In the genomic region with DNA sequence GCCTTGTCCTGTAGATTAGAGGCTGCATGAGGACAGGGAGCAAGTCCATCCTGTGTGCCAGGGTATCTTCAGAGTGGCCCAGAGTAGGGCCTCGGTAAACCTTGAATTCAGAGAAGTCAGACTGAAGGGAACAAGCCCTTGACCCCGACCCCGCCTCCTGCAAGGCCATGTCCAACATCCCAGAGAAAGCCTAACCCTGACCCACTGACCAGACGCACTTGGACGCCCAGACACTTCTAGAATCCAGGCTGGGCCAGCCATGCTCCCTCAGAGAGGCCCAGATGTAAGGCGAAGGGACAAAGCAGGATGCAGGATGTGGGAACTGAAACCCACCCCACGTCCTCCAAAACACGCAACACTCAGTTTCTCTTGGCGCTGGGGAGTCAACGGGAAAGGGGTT, we compare ENCODE assay signal across 13 cellular contexts. TPM values are rescaled to one million over a fixed set of nuclear protein-coding genes. Genes with fewer than 3 reads are reported as not detected.
A peak's percentile ranks its signal among the peaks of the same experiment; 100 is the strongest.
DNase-seq lines count a peak whose midpoint lies in the region; ATAC-seq, FAIRE-seq and TF ChIP-seq lines count a peak whose summit lies in the region.
"Had no signal": no experiment of that assay in that cellular context is flagged by ENCODE, and none has a peak within 500 bp of the region (broad histone marks: within the 10 kb centered on the region; RNA-seq: fewer than 3 reads in every experiment).

No MANE protein-coding gene starts in this region.

- POLR2A ChIA-PET in AG04450 (lab: Yijun Ruan, JAX): no interaction called here
- POLR2A ChIA-PET in naive thymus-derived CD8-positive, alpha-beta T cell (lab: Charles Lee): no interaction called here

- DNase-seq in AG04450 (ENCODE audit: low read depth, low spot score) (no peak), GM18507 (ENCODE audit: extremely low spot score, insufficient read length, low read depth) (no peak), adrenal gland (peak in 1 of 7 donors; percentile 28), substantia nigra (lab: John Stamatoyannopoulos, UW) (no peak)
- DNase-seq in naive thymus-derived CD8-positive, alpha-beta T cell: no peak
- DNase-seq in stimulated activated CD4-positive, alpha-beta T cell treated with anti-CD3 and anti-CD28 coated beads, Interleukin-12 subunit alpha, Interleukin-12 subunit beta, amount 100 ng/mL, for 4 hours: no peak
- DNase-seq: BE2C, head of caudate nucleus, midbrain had no signal

- peak overlapping the region; percentile 31 for H3K27ac ChIP-seq in AG04450 (ENCODE audit: low read depth, low read length)
- peak overlapping the region in 3 of 5 donors; percentile 29 to 72 (median 71) for H3K27ac ChIP-seq in adrenal gland
- H3K27ac ChIP-seq in substantia nigra (ENCODE audit: low read depth, low read length, poor library complexity, severe bottlenecking): no peak overlapping the region
- H3K27ac ChIP-seq: VCaP had no signal

- TF ChIP-seq POLR2A in adrenal gland (IDR thresholded peaks at IDR 0.05): no peak

- H3K4me3 ChIP-seq in AG04450 (ENCODE audit: low read depth, low read length) (no peak overlapping the region), adrenal gland (no peak overlapping the region)

- peak overlapping the region in 8 of 10 donors; percentile 33 to 80 (median 50) for H3K27ac Mint-ChIP-seq in naive thymus-derived CD8-positive, alpha-beta T cell

- peaks cover 0 to 26% (median 0%) of the 10 kb centered on the region in 3 donors for H3K36me3 Mint-ChIP-seq in naive thymus-derived CD8-positive, alpha-beta T cell

- intact Hi-C loops in adrenal gland (cut with DNase I): no loop called here

- no peaks in the 10 kb centered on the region for H3K36me3 ChIP-seq in adrenal gland (replicated peaks in 1 of 2)

- no peak for TF ChIP-seq CTCF in AG04450 (IDR thresholded peaks at IDR 0.05; ENCODE audit: low read depth, low read length)
- TF ChIP-seq CTCF in adrenal gland (IDR thresholded peaks at IDR 0.05): no peak

- CTCF ChIA-PET in AG04450 (lab: Charles Lee): interaction anchor here (0.9 to 15.2 kb wide), 2 partner anchors 18 to 27 kb away, joined by 3 to 174 read pairs; no protein-coding TSS in a partner anchor

- whole genome bisulfite sequencing in adrenal gland, 4 donors: 58 to 71% (median 64%) methylated on average over 7 to 10 of the region's 10 CpGs

- H3K27me3 Mint-ChIP-seq in naive thymus-derived CD8-positive, alpha-beta T cell: no peaks in the 10 kb centered on the region

- FAIRE-seq in GM18507 (lab: Jason Lieb, UNC): peak; percentile 29

- H3K4me1 ChIP-seq in adrenal gland (replicated peaks in 1 of 2): peaks cover 38 to 54% of the 10 kb centered on the region in 2 donors
- H3K4me1 ChIP-seq: BE2C had no signal

- H3K9me3 ChIP-seq in AG04450 (ENCODE audit: control insufficient read depth, insufficient read depth, low read length): no peaks in the 10 kb centered on the region
- H3K9me3 ChIP-seq in adrenal gland (replicated peaks in 1 of 3): no peaks in the 10 kb centered on the region
- H3K9me3 ChIP-seq: BE2C had no signal

- no peaks in the 10 kb centered on the region for H3K9me3 Mint-ChIP-seq in naive thymus-derived CD8-positive, alpha-beta T cell

- H3K4me3 Mint-ChIP-seq in naive thymus-derived CD8-positive, alpha-beta T cell: peak overlapping the region in 6 of 10 donors; percentile 3 to 75 (median 27)

- H3K27me3 ChIP-seq in AG04450 (ENCODE audit: control insufficient read depth, insufficient read depth, low read length) (no peaks in the 10 kb centered on the region), adrenal gland (no peaks in the 10 kb centered on the region)
- H3K27me3 ChIP-seq: BE2C had no signal

- no peak for ATAC-seq in naive thymus-derived CD8-positive, alpha-beta T cell
- no peak for ATAC-seq in HG02981 (IDR thresholded peaks at IDR 0.05; ENCODE audit: unreplicated experiment)
- ATAC-seq in GM21723 (IDR thresholded peaks at IDR 0.05; ENCODE audit: unreplicated experiment): no peak
- ATAC-seq: HCT116 had no signal

- H3K4me1 Mint-ChIP-seq in naive thymus-derived CD8-positive, alpha-beta T cell: peaks cover 48 to 74% (median 73%) of the 10 kb centered on the region in 4 donors

RNA-seq across cellular contexts. Expression of a gene that starts 13.2 kb away (rescaled TPM):
- polyA plus RNA-seq in AG04450 (2011; rRNA removed) (42.6 and 49.2 TPM in 2 replicates), adrenal gland (10 to 100 TPM; 42.2 to 85.1 (median 68.1) TPM)
- 67.8 and 79.9 TPM in 2 replicates for polyA minus RNA-seq in AG04450 (2011; rRNA and poly(A)+ RNA removed)
- 100 to 1,000 TPM in 6 of 8 donors, 10 to 100 TPM in 2; 36.6 to 129 (median 103) TPM for total RNA-seq in adrenal gland
- total RNA-seq in naive thymus-derived CD8-positive, alpha-beta T cell: 100 to 1,000 TPM; 138 to 140 TPM
- polyA plus RNA-seq in naive thymus-derived CD8-positive, alpha-beta T cell: 10 to 100 TPM; 25.6 to 37.5 (median 29.8) TPM

RNA-seq across cellular contexts. Expression of a gene that starts 47.2 kb away (rescaled TPM):
- polyA plus RNA-seq in AG04450 (2011; rRNA removed): 3.7 TPM in 2 replicates
- polyA minus RNA-seq in AG04450 (2011; rRNA and poly(A)+ RNA removed): 1.6 and 2.8 TPM in 2 replicates
- 1,000 to 10,000 TPM in 3 of 8 donors, 100 to 1,000 TPM in 5; 232 to 1,751 (median 422) TPM for total RNA-seq in adrenal gland
- polyA plus RNA-seq in adrenal gland: 1,000 to 10,000 TPM in 2 of 3 donors, 100 to 1,000 TPM in 1; 365 to 1,619 (median 1,026) TPM
- not detected for total RNA-seq in naive thymus-derived CD8-positive, alpha-beta T cell
- 1 to 10 TPM in 1 of 3 donors, under 1 TPM in 1, not detected in 1; 0.35 to 1.9 TPM for polyA plus RNA-seq in naive thymus-derived CD8-positive, alpha-beta T cell

Comparison
In these comparisons a context has a peak if more than half of its experiments do, and no peak if none do; other contexts are left out.
1. RNA of a gene that starts 47.2 kb away (polyA plus RNA-seq): 365 to 1,619 TPM in adrenal gland; 3.7 TPM in AG04450 and 0.35 to 1.9 TPM in naive thymus-derived CD8-positive, alpha-beta T cell; every median in the first group is over 10 times any median in the second.